In genomic region chr14:64394973-64395633, GRCh38 we compare ENCODE assay signal across 1 cellular context.
TF ChIP-seq lines count a peak whose summit lies in the region.

No MANE protein-coding gene starts in this region.

TF ChIP-seq in GM23338, 12 proteins besides CTCF, POLR2A, EP300 and RAD21:
- no peak for TF ChIP-seq ETS1 (IDR thresholded peaks at IDR 0.05)
- no peak for TF ChIP-seq STAT1 (IDR thresholded peaks at IDR 0.05; ENCODE audit: unreplicated experiment)
